1 cellular context compared by ENCODE assay signal in the genomic region with DNA sequence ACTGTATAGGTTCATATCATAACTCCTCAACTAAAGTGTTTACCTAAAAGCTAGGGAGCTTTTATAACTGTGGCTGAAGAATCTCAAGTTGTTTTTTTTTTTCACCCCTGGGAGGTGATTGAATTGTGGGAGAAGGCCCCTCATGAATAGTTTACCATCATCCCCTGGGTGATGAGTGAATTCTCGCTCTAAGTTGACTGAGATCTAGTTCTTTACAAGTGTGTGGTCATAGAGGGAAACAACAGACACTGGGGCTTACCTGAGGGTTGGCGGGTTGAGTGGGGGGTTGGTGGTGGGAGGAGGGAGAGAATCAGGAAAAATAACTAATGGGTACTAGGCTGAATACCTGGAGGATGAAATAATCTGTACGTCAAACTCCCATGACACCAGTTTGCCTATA.
TF ChIP-seq lines count a peak whose summit lies in the region.

No MANE protein-coding gene starts in this region.

TF ChIP-seq in GM12878, 131 proteins besides CTCF, POLR2A, EP300 and RAD21:
- TF ChIP-seq YY1 (IDR thresholded peaks at IDR 0.05; ENCODE audit: low read depth, low read length) (no peak), MEF2B (IDR thresholded peaks at IDR 0.05; ENCODE audit: partially characterized antibody, poor library complexity, severe bottlenecking) (peak; percentile 73), ETV6 (conservative IDR thresholded peaks at IDR 0.05 in 1 of 2, IDR thresholded peaks at IDR 0.05 in 1 of 2; ENCODE audit: borderline replicate concordance in 1 of 2, low read depth in 1 of 2) (no peak), RUNX3 (IDR thresholded peaks at IDR 0.05; ENCODE audit: low read length) (peak; percentile 69), ZNF384 (IDR thresholded peaks at IDR 0.05; ENCODE audit: borderline replicate concordance, low read depth, low read length) (peak; percentile 46; the same call in 1 of the 2 replicates), MTA2 (IDR thresholded peaks at IDR 0.05; ENCODE audit: low read depth) (peak; percentile 35; the same call in 1 of the 2 replicates), BCL11A (IDR thresholded peaks at IDR 0.05; ENCODE audit: low read depth, low read length) (peak; percentile 36; the same call in 1 of the 2 replicates), JUND (IDR thresholded peaks at IDR 0.05; ENCODE audit: low read depth, low read length) (no peak), NFIC (IDR thresholded peaks at IDR 0.05; ENCODE audit: low read depth, low read length) (0 out of 2 replicates have a peak, but pooled peaks have one; percentile 27), PML (IDR thresholded peaks at IDR 0.05; ENCODE audit: low read length) (no peak), JUNB (IDR thresholded peaks at IDR 0.05) (peak; percentile 42), MYB (IDR thresholded peaks at IDR 0.05; ENCODE audit: borderline replicate concordance, low read depth, low read length) (no peak), MEF2A (IDR thresholded peaks at IDR 0.05; ENCODE audit: insufficient read depth, low read depth, low read length) (no peak), ZSCAN29 (IDR thresholded peaks at IDR 0.05) (no peak), GABPA (IDR thresholded peaks at IDR 0.05; ENCODE audit: low read depth) (no peak), TBL1XR1 (IDR thresholded peaks at IDR 0.05; ENCODE audit: low read depth, low read length) (no peak), ATF7 (IDR thresholded peaks at IDR 0.05; ENCODE audit: low read depth) (peak; percentile 13; the same call in 1 of the 2 replicates), NRF1 (conservative IDR thresholded peaks at IDR 0.05; ENCODE audit: low read depth, low read length) (no peak), IKZF2 (IDR thresholded peaks at IDR 0.05) (peak in 1 of 2 experiments; percentile 22; a peak in 1 of 4 replicates)
- TF ChIP-seq, protein P1, sequence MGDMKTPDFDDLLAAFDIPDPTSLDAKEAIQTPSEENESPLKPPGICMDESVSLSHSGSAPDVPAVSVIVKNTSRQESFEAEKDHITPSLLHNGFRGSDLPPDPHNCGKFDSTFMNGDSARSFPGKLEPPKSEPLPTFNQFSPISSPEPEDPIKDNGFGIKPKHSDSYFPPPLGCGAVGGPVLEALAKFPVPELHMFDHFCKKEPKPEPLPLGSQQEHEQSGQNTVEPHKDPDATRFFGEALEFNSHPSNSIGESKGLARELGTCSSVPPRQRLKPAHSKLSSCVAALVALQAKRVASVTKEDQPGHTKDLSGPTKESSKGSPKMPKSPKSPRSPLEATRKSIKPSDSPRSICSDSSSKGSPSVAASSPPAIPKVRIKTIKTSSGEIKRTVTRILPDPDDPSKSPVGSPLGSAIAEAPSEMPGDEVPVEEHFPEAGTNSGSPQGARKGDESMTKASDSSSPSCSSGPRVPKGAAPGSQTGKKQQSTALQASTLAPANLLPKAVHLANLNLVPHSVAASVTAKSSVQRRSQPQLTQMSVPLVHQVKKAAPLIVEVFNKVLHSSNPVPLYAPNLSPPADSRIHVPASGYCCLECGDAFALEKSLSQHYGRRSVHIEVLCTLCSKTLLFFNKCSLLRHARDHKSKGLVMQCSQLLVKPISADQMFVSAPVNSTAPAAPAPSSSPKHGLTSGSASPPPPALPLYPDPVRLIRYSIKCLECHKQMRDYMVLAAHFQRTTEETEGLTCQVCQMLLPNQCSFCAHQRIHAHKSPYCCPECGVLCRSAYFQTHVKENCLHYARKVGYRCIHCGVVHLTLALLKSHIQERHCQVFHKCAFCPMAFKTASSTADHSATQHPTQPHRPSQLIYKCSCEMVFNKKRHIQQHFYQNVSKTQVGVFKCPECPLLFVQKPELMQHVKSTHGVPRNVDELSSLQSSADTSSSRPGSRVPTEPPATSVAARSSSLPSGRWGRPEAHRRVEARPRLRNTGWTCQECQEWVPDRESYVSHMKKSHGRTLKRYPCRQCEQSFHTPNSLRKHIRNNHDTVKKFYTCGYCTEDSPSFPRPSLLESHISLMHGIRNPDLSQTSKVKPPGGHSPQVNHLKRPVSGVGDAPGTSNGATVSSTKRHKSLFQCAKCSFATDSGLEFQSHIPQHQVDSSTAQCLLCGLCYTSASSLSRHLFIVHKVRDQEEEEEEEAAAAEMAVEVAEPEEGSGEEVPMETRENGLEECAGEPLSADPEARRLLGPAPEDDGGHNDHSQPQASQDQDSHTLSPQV (IDR thresholded peaks at IDR 0.05), result no peak
- TF ChIP-seq, protein P2, sequence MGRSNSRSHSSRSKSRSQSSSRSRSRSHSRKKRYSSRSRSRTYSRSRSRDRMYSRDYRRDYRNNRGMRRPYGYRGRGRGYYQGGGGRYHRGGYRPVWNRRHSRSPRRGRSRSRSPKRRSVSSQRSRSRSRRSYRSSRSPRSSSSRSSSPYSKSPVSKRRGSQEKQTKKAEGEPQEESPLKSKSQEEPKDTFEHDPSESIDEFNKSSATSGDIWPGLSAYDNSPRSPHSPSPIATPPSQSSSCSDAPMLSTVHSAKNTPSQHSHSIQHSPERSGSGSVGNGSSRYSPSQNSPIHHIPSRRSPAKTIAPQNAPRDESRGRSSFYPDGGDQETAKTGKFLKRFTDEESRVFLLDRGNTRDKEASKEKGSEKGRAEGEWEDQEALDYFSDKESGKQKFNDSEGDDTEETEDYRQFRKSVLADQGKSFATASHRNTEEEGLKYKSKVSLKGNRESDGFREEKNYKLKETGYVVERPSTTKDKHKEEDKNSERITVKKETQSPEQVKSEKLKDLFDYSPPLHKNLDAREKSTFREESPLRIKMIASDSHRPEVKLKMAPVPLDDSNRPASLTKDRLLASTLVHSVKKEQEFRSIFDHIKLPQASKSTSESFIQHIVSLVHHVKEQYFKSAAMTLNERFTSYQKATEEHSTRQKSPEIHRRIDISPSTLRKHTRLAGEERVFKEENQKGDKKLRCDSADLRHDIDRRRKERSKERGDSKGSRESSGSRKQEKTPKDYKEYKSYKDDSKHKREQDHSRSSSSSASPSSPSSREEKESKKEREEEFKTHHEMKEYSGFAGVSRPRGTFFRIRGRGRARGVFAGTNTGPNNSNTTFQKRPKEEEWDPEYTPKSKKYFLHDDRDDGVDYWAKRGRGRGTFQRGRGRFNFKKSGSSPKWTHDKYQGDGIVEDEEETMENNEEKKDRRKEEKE (IDR thresholded peaks at IDR 0.05), result no peak
- TF ChIP-seq, protein P3, sequence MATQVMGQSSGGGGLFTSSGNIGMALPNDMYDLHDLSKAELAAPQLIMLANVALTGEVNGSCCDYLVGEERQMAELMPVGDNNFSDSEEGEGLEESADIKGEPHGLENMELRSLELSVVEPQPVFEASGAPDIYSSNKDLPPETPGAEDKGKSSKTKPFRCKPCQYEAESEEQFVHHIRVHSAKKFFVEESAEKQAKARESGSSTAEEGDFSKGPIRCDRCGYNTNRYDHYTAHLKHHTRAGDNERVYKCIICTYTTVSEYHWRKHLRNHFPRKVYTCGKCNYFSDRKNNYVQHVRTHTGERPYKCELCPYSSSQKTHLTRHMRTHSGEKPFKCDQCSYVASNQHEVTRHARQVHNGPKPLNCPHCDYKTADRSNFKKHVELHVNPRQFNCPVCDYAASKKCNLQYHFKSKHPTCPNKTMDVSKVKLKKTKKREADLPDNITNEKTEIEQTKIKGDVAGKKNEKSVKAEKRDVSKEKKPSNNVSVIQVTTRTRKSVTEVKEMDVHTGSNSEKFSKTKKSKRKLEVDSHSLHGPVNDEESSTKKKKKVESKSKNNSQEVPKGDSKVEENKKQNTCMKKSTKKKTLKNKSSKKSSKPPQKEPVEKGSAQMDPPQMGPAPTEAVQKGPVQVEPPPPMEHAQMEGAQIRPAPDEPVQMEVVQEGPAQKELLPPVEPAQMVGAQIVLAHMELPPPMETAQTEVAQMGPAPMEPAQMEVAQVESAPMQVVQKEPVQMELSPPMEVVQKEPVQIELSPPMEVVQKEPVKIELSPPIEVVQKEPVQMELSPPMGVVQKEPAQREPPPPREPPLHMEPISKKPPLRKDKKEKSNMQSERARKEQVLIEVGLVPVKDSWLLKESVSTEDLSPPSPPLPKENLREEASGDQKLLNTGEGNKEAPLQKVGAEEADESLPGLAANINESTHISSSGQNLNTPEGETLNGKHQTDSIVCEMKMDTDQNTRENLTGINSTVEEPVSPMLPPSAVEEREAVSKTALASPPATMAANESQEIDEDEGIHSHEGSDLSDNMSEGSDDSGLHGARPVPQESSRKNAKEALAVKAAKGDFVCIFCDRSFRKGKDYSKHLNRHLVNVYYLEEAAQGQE (IDR thresholded peaks at IDR 0.05; ENCODE audit: low read depth, low read length), result no peak
- TF ChIP-seq, protein P4, sequence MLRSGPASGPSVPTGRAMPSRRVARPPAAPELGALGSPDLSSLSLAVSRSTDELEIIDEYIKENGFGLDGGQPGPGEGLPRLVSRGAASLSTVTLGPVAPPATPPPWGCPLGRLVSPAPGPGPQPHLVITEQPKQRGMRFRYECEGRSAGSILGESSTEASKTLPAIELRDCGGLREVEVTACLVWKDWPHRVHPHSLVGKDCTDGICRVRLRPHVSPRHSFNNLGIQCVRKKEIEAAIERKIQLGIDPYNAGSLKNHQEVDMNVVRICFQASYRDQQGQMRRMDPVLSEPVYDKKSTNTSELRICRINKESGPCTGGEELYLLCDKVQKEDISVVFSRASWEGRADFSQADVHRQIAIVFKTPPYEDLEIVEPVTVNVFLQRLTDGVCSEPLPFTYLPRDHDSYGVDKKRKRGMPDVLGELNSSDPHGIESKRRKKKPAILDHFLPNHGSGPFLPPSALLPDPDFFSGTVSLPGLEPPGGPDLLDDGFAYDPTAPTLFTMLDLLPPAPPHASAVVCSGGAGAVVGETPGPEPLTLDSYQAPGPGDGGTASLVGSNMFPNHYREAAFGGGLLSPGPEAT (IDR thresholded peaks at IDR 0.05; ENCODE audit: low read depth), result no peak
